ENCODE assay signal across 10 cellular contexts in the genomic region with DNA sequence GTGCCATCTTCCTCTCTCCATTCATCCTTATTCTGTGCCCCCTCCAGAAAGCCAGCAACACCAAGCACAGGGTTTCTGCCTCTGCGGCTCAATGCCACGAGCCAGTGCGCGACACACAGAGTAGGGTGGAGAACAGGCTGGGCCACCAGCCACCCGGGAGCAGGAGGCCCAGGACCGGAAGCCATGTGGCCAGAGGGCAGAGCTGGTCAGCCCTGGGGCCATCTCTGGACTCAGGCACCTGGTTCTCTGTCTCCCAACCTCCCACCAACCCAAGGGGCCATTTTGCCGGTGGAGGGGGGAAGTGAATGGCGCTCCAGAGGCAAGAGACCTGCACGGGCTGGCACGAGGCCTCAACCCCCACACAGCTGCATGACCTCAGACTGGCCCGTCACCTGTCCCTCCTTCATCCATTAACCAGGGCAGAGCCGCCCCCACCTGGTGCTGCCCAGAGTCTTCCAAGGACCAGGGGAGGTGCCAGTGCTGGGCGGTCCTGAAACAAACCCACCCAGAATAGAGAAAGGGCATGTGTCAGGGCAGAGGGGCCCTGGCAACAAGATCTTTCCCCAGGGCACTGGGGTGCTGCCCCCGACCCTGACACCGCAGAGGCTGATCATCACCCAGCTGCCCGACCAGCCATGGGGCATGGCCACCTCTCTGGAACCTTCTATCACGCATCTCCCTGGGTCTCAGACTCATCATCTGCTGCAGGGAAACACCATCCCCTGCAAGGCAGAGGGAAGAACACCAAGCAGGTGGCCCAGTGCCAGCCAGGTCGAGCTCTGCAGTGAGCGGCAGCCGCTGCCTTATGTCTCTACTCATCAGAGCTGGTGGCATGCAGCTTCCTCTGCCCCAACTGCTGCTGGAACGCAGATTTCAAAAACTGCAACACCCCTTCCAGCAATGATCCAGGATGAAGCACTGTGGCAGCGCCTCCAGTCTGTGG. TPM values are rescaled to one million over a fixed set of nuclear protein-coding genes. Genes with fewer than 3 reads are reported as not detected.
DNase-seq lines count a peak whose midpoint lies in the region; ATAC-seq and TF ChIP-seq lines count a peak whose summit lies in the region.
"Had no signal": no experiment of that assay in that cellular context is flagged by ENCODE, and none has a peak within 500 bp of the region (broad histone marks: within the 10 kb centered on the region; RNA-seq: fewer than 3 reads in every experiment).

No MANE protein-coding gene starts in this region.

- WGBS in hepatocyte (ENCODE audit: low lambda C conversion rate, missing lambda C conversion rate) = 84% methylated on average over 22 of the region's 22 CpGs
- WGBS in spleen, 5 donors = 68 to 82% (median 78%) methylated on average over 13 to 22 of the region's 22 CpGs

- H3K27ac ChIP-seq in RWPE2 (ENCODE audit: poor library complexity, severe bottlenecking) (no peak overlapping the region), hepatocyte (peak overlapping the region; percentile 75), spleen (peak overlapping the region in 5 of 8 donors; percentile 40 to 76 (median 64))

- H3K4me1 ChIP-seq in RWPE2 (ENCODE audit: insufficient read depth, poor library complexity, severe bottlenecking) (no peaks in the 10 kb centered on the region), hepatocyte (ENCODE audit: insufficient read depth) (peaks cover 42% of the 10 kb centered on the region), spleen (peaks cover 13 to 88% (median 34%) of the 10 kb centered on the region in 6 donors)

- no peak for TF ChIP-seq POLR2A in spleen (IDR thresholded peaks at IDR 0.05)

- H3K27me3 ChIP-seq in RWPE2 (ENCODE audit: insufficient read depth, poor library complexity, severe bottlenecking) (no peaks in the 10 kb centered on the region), hepatocyte (no peaks in the 10 kb centered on the region), spleen (replicated peaks in 1 of 7) (peaks cover 0 to 13% (median 0%) of the 10 kb centered on the region in 7 donors)

- no peaks in the 10 kb centered on the region for H3K27me3 Mint-ChIP-seq in effector memory CD8-positive, alpha-beta T cell

- H3K4me1 Mint-ChIP-seq in effector memory CD8-positive, alpha-beta T cell (ENCODE audit: low read depth in 2 of 2) = no peaks in the 10 kb centered on the region
- H3K4me1 Mint-ChIP-seq: stimulated activated naive CD8-positive, alpha-beta T cell treated with anti-CD3 and anti-CD28 coated beads, Interleukin-15, amount 100 ng/mL, for 72 hours had no signal

- peaks cover 84% of the 10 kb centered on the region for H4K20me1 ChIP-seq in hepatocyte (ENCODE audit: insufficient read depth, poor library complexity, severe bottlenecking)

- H3K36me3 Mint-ChIP-seq in effector memory CD8-positive, alpha-beta T cell (ENCODE audit: insufficient read depth) = peaks cover 9% of the 10 kb centered on the region

- no peak overlapping the region for H3K27ac Mint-ChIP-seq in effector memory CD8-positive, alpha-beta T cell

- H3K9me3 ChIP-seq in RWPE2 (ENCODE audit: severe bottlenecking) (no peaks in the 10 kb centered on the region), hepatocyte (ENCODE audit: low read depth) (no peaks in the 10 kb centered on the region), spleen (no peaks in the 10 kb centered on the region)

- no peaks in the 10 kb centered on the region for H3K9me3 Mint-ChIP-seq in effector memory CD8-positive, alpha-beta T cell
- H3K9me3 Mint-ChIP-seq: stimulated activated naive CD8-positive, alpha-beta T cell treated with anti-CD3 and anti-CD28 coated beads, Interleukin-15, amount 100 ng/mL, for 72 hours had no signal

- H3K79me2 ChIP-seq in hepatocyte = peaks cover 100% of the 10 kb centered on the region

- H3K36me3 ChIP-seq in RWPE2 (ENCODE audit: low read depth) = peaks cover 10% of the 10 kb centered on the region
- H3K36me3 ChIP-seq in hepatocyte (replicated peaks; ENCODE audit: insufficient read depth, low read depth) = no peaks in the 10 kb centered on the region
- H3K36me3 ChIP-seq in spleen = no peaks in the 10 kb centered on the region

- no peak overlapping the region for H3K4me3 Mint-ChIP-seq in effector memory CD8-positive, alpha-beta T cell
- H3K4me3 Mint-ChIP-seq: stimulated activated naive CD8-positive, alpha-beta T cell treated with anti-CD3 and anti-CD28 coated beads, Interleukin-15, amount 100 ng/mL, for 72 hours had no signal

- intact Hi-C loops in spleen (cut with DNase I; ENCODE audit: low total_unique reads) = no loop called here

- H2AFZ ChIP-seq in hepatocyte = no peak overlapping the region

- TF ChIP-seq CTCF in RWPE2 (IDR thresholded peaks at IDR 0.05; ENCODE audit: poor library complexity, severe bottlenecking) (no peak), hepatocyte (IDR thresholded peaks at IDR 0.05; ENCODE audit: poor library complexity) (no peak), spleen (IDR thresholded peaks at IDR 0.05 in 8 of 11, conservative IDR thresholded peaks at IDR 0.05 in 3 of 11) (no peak)

- H3K4me3 ChIP-seq in RWPE2 (ENCODE audit: severe bottlenecking) (no peak overlapping the region), hepatocyte (no peak overlapping the region), spleen (peak overlapping the region in 1 of 8 donors; percentile 56)

- ATAC-seq in HG02642 (IDR thresholded peaks at IDR 0.05; ENCODE audit: poor library complexity, unreplicated experiment) (peak; percentile 4), RWPE2 (ENCODE audit: low read depth) (no peak)
- ATAC-seq in effector memory CD8-positive, alpha-beta T cell (replicated peaks) = no peak
- ATAC-seq: stimulated activated naive CD8-positive, alpha-beta T cell treated with anti-CD3 and anti-CD28 coated beads, Interleukin-15, amount 100 ng/mL, for 72 hours had no signal

- no peaks in the 10 kb centered on the region for H3K9me2 ChIP-seq in hepatocyte (replicated peaks; ENCODE audit: insufficient read depth)

- DNase-seq in RWPE2 (ENCODE audit: low spot score) (peak; percentile 45), hepatocyte (ENCODE audit: low spot score) (no peak), spleen (peak; percentile 70), Ammon's horn (ENCODE audit: low spot score) (no peak), DMS79 treated with DMSO at 0.1 percent for 48 hours (lab: John Stamatoyannopoulos, UW) (no peak)
- no peak for DNase-seq in effector memory CD8-positive, alpha-beta T cell
- DNase-seq: mammary epithelial cell; NCI-H2107; stimulated activated naive CD8-positive, alpha-beta T cell treated with anti-CD3 and anti-CD28 coated beads, Interleukin-15, amount 100 ng/mL, for 72 hours had no signal

- peak overlapping the region; percentile 63 for H3K4me2 ChIP-seq in hepatocyte

RNA-seq across cellular contexts. Expression of gene VAV2, which starts 11.9 kb away (rescaled TPM):
- total RNA-seq in hepatocyte = 22.2 and 24.9 TPM in 2 replicates
- polyA plus RNA-seq in hepatocyte = 27.5 and 27.7 TPM in 2 replicates
- 10 to 100 TPM; 17.9 to 39.2 (median 31.3) TPM for total RNA-seq in spleen
- polyA plus RNA-seq in spleen = 10 to 100 TPM; 14.2 to 25.0 (median 15.0) TPM

RNA-seq across cellular contexts. Expression of gene BRD3OS, which starts 45.1 kb away (rescaled TPM):
- total RNA-seq in hepatocyte (13.4 and 14.9 TPM in 2 replicates), spleen (10 to 100 TPM in 5 of 7 donors, 1 to 10 TPM in 2; 9.5 to 13.2 (median 11.3) TPM)
- polyA plus RNA-seq in hepatocyte (13.3 and 13.4 TPM in 2 replicates), spleen (10 to 100 TPM in 1 of 3 donors, 1 to 10 TPM in 2; 6.9 to 10.2 (median 9.8) TPM)

Comparison
In these comparisons a context has a peak if more than half of its experiments do, and no peak if none do; other contexts are left out.
1. DNase-seq: peak in RWPE2 (single experiment) and spleen (single experiment); none in hepatocyte (single experiment), effector memory CD8-positive, alpha-beta T cell (0 of 3), Ammon's horn (single experiment) and DMS79 treated with DMSO at 0.1 percent for 48 hours (single experiment).